ENCODE assay signal across 10 cellular contexts in the genomic region with DNA sequence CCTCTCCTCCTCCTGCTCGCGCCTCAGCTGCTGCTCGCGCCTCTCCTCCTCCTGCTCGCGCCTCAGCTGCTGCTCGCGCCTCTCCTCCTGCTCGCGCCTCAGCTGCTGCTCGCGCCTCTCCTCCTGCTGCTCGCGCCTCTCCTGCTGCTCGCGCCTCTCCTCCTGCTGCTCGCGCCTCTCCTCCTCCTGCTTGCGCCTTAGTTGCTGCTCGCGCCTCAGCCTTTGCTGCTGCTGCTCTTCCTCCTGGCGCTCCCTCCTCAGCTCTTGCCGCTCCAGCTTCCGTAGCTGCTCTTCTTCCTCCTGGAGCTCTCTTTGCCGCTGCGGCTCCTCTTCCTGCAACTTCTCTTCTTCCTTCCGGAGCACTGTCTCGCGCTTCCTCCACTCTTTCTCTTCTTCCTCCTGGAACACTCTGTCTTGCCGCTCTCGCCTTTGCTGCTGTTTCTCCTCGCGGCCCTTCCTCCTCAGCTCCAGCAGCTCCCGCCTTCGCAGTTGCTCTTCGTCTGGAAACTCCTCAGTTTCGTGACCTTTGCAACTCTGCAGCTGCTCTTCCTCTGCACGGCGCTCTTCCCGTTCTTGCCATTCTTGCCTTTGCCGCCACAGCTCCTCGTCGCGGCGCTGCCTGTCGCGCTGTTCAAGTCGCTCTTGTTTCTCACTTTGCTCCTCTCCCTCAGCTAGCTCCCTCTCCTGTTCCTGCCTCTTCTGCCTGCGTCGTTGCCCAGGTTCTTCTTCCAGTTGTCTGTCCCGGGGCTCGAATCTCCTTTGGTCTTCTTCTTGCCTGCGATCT. TPM values are rescaled to one million over a fixed set of nuclear protein-coding genes. Genes with fewer than 3 reads are reported as not detected.
DNase-seq lines count a peak whose midpoint lies in the region; ATAC-seq and TF ChIP-seq lines count a peak whose summit lies in the region.
"Had no signal": no experiment of that assay in that cellular context is flagged by ENCODE, and none has a peak within 500 bp of the region (broad histone marks: within the 10 kb centered on the region; RNA-seq: fewer than 3 reads in every experiment).

No MANE protein-coding gene starts in this region.

- TF ChIP-seq RAD21 in IMR-90 (IDR thresholded peaks at IDR 0.05; ENCODE audit: low read length): no peak

- H3K9me3 ChIP-seq in IMR-90 (ENCODE audit: control insufficient read depth, insufficient read depth, low read length): peaks cover 19% of the 10 kb centered on the region
- no peaks in the 10 kb centered on the region for H3K9me3 ChIP-seq in effector memory CD4-positive, alpha-beta T cell (ENCODE audit: control insufficient read depth, low read length)
- no peaks in the 10 kb centered on the region for H3K9me3 ChIP-seq in parathyroid adenoma (ENCODE audit: control insufficient read depth, low read length)
- H3K9me3 ChIP-seq in OCI-LY7 (ENCODE audit: low read length): no peaks in the 10 kb centered on the region

- CTCF ChIA-PET in IMR-90 (lab: Yijun Ruan, JAX) (no interaction called here), OCI-LY7 (lab: Charles Lee; ENCODE audit: unreplicated experiment) (no interaction called here)

- H3K23ac ChIP-seq in IMR-90 (ENCODE audit: low read depth, low read length): no peak overlapping the region

- dilution Hi-C loops in IMR-90 (cut with HindIII; ENCODE audit: low sequenced_read_pairs, unreplicated experiment): no loop called here

- H3K9me2 ChIP-seq in OCI-LY7 (ENCODE audit: insufficient read depth, low read length): no peaks in the 10 kb centered on the region

- H2BK15ac ChIP-seq in IMR-90 (ENCODE audit: low read depth, low read length): no peak overlapping the region

- no peaks in the 10 kb centered on the region for H3K79me1 ChIP-seq in IMR-90 (ENCODE audit: low read depth in 1 of 2, low read length in 2 of 2)

- intact Hi-C loops in IMR-90 (cut with micrococcal nuclease) (loop anchor here (5.0 kb wide), 1 partner anchor 60 kb away; no protein-coding TSS in a partner anchor), OCI-LY7 (cut with micrococcal nuclease; ENCODE audit: unreplicated experiment) (no loop called here)

- peak; percentile 15 for DNase-seq in DMS 273 treated with DMSO at 0.1 percent for 48 hours (lab: John Stamatoyannopoulos, UW)
- peak; percentile 7 for DNase-seq in IMR-90
- no peak for DNase-seq in effector memory CD4-positive, alpha-beta T cell
- no peak for DNase-seq in activated CD4-positive, CD25-positive, alpha-beta regulatory T cell (lab: John Stamatoyannopoulos, UW)
- no peak for DNase-seq in OCI-LY7 (ENCODE audit: low spot score)

- H2AFZ ChIP-seq in IMR-90 (replicated peaks; ENCODE audit: low read length, poor library complexity): peak overlapping the region; percentile 73
- peak overlapping the region; percentile 42 for H2AFZ ChIP-seq in parathyroid adenoma
- no peak overlapping the region for H2AFZ ChIP-seq in OCI-LY7 (ENCODE audit: low read length)

- no peak overlapping the region for H4K91ac ChIP-seq in IMR-90 (ENCODE audit: insufficient read depth, low read depth, low read length)

- H3K4me2 ChIP-seq in IMR-90 (ENCODE audit: low read depth, low read length): peak overlapping the region; percentile 38
- H3K4me2 ChIP-seq in parathyroid adenoma (ENCODE audit: low read length): peak overlapping the region; percentile 62
- no peak overlapping the region; the same call in 1 of the 2 replicates for H3K4me2 ChIP-seq in OCI-LY7 (ENCODE audit: low read length)

- H4K5ac ChIP-seq in IMR-90 (ENCODE audit: low read depth, low read length): no peak overlapping the region

- H3K79me2 ChIP-seq in parathyroid adenoma (no peaks in the 10 kb centered on the region), OCI-LY7 (ENCODE audit: insufficient read depth, low read depth, low read length) (no peaks in the 10 kb centered on the region)

- no peak for TF ChIP-seq POLR2A in IMR-90 (IDR thresholded peaks at IDR 0.05; ENCODE audit: low read depth, low read length)

- H3K14ac ChIP-seq in IMR-90 (replicated peaks; ENCODE audit: low read depth, low read length): no peak overlapping the region

- H2AK5ac ChIP-seq in IMR-90 (ENCODE audit: low read depth, low read length): no peak overlapping the region

- no peak overlapping the region for H3K9ac ChIP-seq in IMR-90 (ENCODE audit: low read depth, low read length)
- no peak overlapping the region for H3K9ac ChIP-seq in parathyroid adenoma

- no peak overlapping the region for H2BK5ac ChIP-seq in IMR-90 (ENCODE audit: low read depth, low read length, poor library complexity, severe bottlenecking)

- TF ChIP-seq CTCF in IMR-90 (conservative IDR thresholded peaks at IDR 0.05; ENCODE audit: low read depth, low read length) (no peak), parathyroid adenoma (IDR thresholded peaks at IDR 0.05) (no peak), OCI-LY7 (conservative IDR thresholded peaks at IDR 0.05; ENCODE audit: low read length) (no peak)

- H3K36me3 ChIP-seq in IMR-90 (ENCODE audit: control insufficient read depth, insufficient read depth, low read length): no peaks in the 10 kb centered on the region
- no peaks in the 10 kb centered on the region for H3K36me3 ChIP-seq in effector memory CD4-positive, alpha-beta T cell (ENCODE audit: control insufficient read depth, insufficient read depth, low read length)
- no peaks in the 10 kb centered on the region for H3K36me3 ChIP-seq in parathyroid adenoma (ENCODE audit: control insufficient read depth, insufficient read depth, low read length)
- H3K36me3 ChIP-seq in OCI-LY7 (ENCODE audit: insufficient read depth, low read length): no peaks in the 10 kb centered on the region

- H3K56ac ChIP-seq in IMR-90 (ENCODE audit: extremely low read depth, insufficient read depth, low read length): no peak overlapping the region

- POLR2A ChIA-PET in IMR-90 (lab: Charles Lee; ENCODE audit: unreplicated experiment): no interaction called here
- POLR2A ChIA-PET in OCI-LY7 (lab: Charles Lee): no interaction called here

- 3% methylated on average over 36 of the region's 53 CpGs; no CpG with 5 or more reads in 1 of the 2 experiments for WGBS in IMR-90 (ENCODE audit: extremely low coverage in 2 of 2, insufficient read length in 1 of 2), 2 experiments

- H4K8ac ChIP-seq in IMR-90 (ENCODE audit: low read depth in 2 of 2, low read length in 2 of 2): no peak overlapping the region

- H3K4me3 ChIP-seq in IMR-90 (ENCODE audit: insufficient read depth, low read depth, low read length) (no peak overlapping the region; the same call in 1 of the 2 replicates), parathyroid adenoma (ENCODE audit: low read depth, low read length) (no peak overlapping the region), OCI-LY7 (ENCODE audit: low read depth, low read length, poor library complexity, severe bottlenecking) (no peak overlapping the region)
- peak overlapping the region; percentile 71 for H3K4me3 ChIP-seq in effector memory CD4-positive, alpha-beta T cell (ENCODE audit: insufficient read depth, low read depth, low read length, poor library complexity, severe bottlenecking)

- H3K18ac ChIP-seq in IMR-90 (ENCODE audit: low read depth, low read length): no peak overlapping the region

- no peaks in the 10 kb centered on the region for H3K9me1 ChIP-seq in IMR-90 (ENCODE audit: insufficient read depth, low read length)

- H4K20me1 ChIP-seq in IMR-90 (ENCODE audit: insufficient read depth, low read length): no peaks in the 10 kb centered on the region; the same call in 1 of the 2 replicates
- no peaks in the 10 kb centered on the region for H4K20me1 ChIP-seq in OCI-LY7 (ENCODE audit: insufficient read depth, low read length)

- H3K4ac ChIP-seq in IMR-90 (ENCODE audit: low read depth, low read length): no peak overlapping the region

- in situ Hi-C loops in IMR-90 (cut with MboI; ENCODE audit: low sequenced_read_pairs): no loop called here

- H3K4me1 ChIP-seq in IMR-90 (ENCODE audit: control insufficient read depth, insufficient read depth, low read length) (peaks cover 3% of the 10 kb centered on the region; the same call in 1 of the 2 replicates), parathyroid adenoma (no peaks in the 10 kb centered on the region), OCI-LY7 (ENCODE audit: insufficient read depth, low read length, poor library complexity, severe bottlenecking) (no peaks in the 10 kb centered on the region)
- H3K4me1 ChIP-seq in effector memory CD4-positive, alpha-beta T cell (ENCODE audit: control insufficient read depth, insufficient read depth, low read length, poor library complexity, severe bottlenecking): peaks cover 30% of the 10 kb centered on the region

- no peak overlapping the region for H3K27ac ChIP-seq in IMR-90 (ENCODE audit: insufficient read depth, low read length)
- H3K27ac ChIP-seq in effector memory CD4-positive, alpha-beta T cell (ENCODE audit: insufficient read depth, low read length, poor library complexity, severe bottlenecking): no peak overlapping the region
- H3K27ac ChIP-seq in parathyroid adenoma: no peak overlapping the region
- no peak overlapping the region for H3K27ac ChIP-seq in OCI-LY7 (ENCODE audit: low read depth, low read length, poor library complexity, severe bottlenecking)

- BruUV-seq in IMR-90 (replicated peaks; lab: Mats Ljungman, UMichigan): no TSS peak
- BruUV-seq in OCI-LY7 (replicated peaks; lab: Mats Ljungman, UMichigan): no TSS peak

- ATAC-seq in IMR-90 (ENCODE audit: low read depth) (no peak), HG02884 (IDR thresholded peaks at IDR 0.05; ENCODE audit: unreplicated experiment) (no peak), HG02763 (IDR thresholded peaks at IDR 0.05; ENCODE audit: unreplicated experiment) (no peak)

- H2AK9ac ChIP-seq in IMR-90 (replicated peaks; ENCODE audit: low read depth, low read length, poor library complexity): no peak overlapping the region

- H2BK20ac ChIP-seq in IMR-90 (ENCODE audit: low read depth, low read length): no peak overlapping the region

- H3K27me3 ChIP-seq in IMR-90 (ENCODE audit: control insufficient read depth, insufficient read depth, low read length) (peaks cover 61% of the 10 kb centered on the region), parathyroid adenoma (ENCODE audit: control insufficient read depth, insufficient read depth, low read length) (peaks cover 11% of the 10 kb centered on the region)
- H3K27me3 ChIP-seq in effector memory CD4-positive, alpha-beta T cell (replicated peaks; ENCODE audit: control insufficient read depth, insufficient read depth, low read length, poor library complexity, severe bottlenecking): peaks cover 24% of the 10 kb centered on the region

- no peak overlapping the region for H2BK120ac ChIP-seq in IMR-90 (ENCODE audit: low read depth, low read length)

RNA-seq across cellular contexts. Expression of a gene that starts 3.0 kb away (rescaled TPM):
- not detected in 2 replicates for total RNA-seq in IMR-90 (2012; rRNA removed)
- polyA plus RNA-seq in IMR-90 (2012; rRNA removed): not detected in 2 replicates
- not detected in 2 replicates for polyA plus RNA-seq in IMR-90 (2012; cell fraction: cytosol; rRNA removed)
- 0.01 TPM in 1 of 2 replicates, not detected in the other for polyA plus RNA-seq in IMR-90 (2012; cell fraction: nucleus; rRNA removed; ENCODE audit: low replicate concordance)
- total RNA-seq in OCI-LY7 (2014; rRNA removed; shearing (Covaris generic)): not detected in 2 replicates
- total RNA-seq in OCI-LY7 (2022): not detected in 2 replicates

RNA-seq across cellular contexts. Expression of a gene that starts 23.4 kb away (rescaled TPM):
- total RNA-seq in IMR-90 (2012; rRNA removed) (not detected in 2 replicates), OCI-LY7 (2022) (not detected in 2 replicates)
- not detected in 2 replicates for polyA plus RNA-seq in IMR-90 (2012; rRNA removed)
- polyA plus RNA-seq in IMR-90 (2012; cell fraction: cytosol; rRNA removed): not detected in 2 replicates
- not detected in 2 replicates for polyA plus RNA-seq in IMR-90 (2012; cell fraction: nucleus; rRNA removed; ENCODE audit: low replicate concordance)
- total RNA-seq in OCI-LY7 (2014; rRNA removed; shearing (Covaris generic)): not detected in 2 replicates
- total RNA-seq: activated CD8-positive, alpha-beta memory T cell treated with anti-CD3 and anti-CD28 coated beads for 36 hours; left lobe of liver had no signal

RNA-seq across cellular contexts. Expression of a gene that starts 46.7 kb away (rescaled TPM):
- not detected in 2 replicates for total RNA-seq in IMR-90 (2012; rRNA removed)
- polyA plus RNA-seq in IMR-90 (2012; rRNA removed): not detected in 2 replicates
- polyA plus RNA-seq in IMR-90 (2012; cell fraction: cytosol; rRNA removed): not detected in 2 replicates
- not detected in 2 replicates for polyA plus RNA-seq in IMR-90 (2012; cell fraction: nucleus; rRNA removed; ENCODE audit: low replicate concordance)
- not detected in 2 replicates for total RNA-seq in OCI-LY7 (2014; rRNA removed; shearing (Covaris generic))
- not detected in 2 replicates for total RNA-seq in OCI-LY7 (2022)
- total RNA-seq: activated CD8-positive, alpha-beta memory T cell treated with anti-CD3 and anti-CD28 coated beads for 36 hours; left lobe of liver had no signal

Comparison
In these comparisons a context has a peak if more than half of its experiments do, and no peak if none do; other contexts are left out.
1. DNase-seq: peak in DMS 273 treated with DMSO at 0.1 percent for 48 hours (single experiment) and IMR-90 (single experiment); none in effector memory CD4-positive, alpha-beta T cell (0 of 3), activated CD4-positive, CD25-positive, alpha-beta regulatory T cell (0 of 4) and OCI-LY7 (single experiment).